ENCODE assay signal across 1 cellular context in genomic region chr3:194536883-194537637, GRCh38.
A peak's percentile ranks its signal among the peaks of the same experiment; 100 is the strongest.
TF ChIP-seq lines count a peak whose summit lies in the region.

No MANE protein-coding gene starts in this region.

TF ChIP-seq in HepG2, 621 proteins besides CTCF, POLR2A, EP300 and RAD21 (continued from another document and continues in another):
- TF ChIP-seq TFE3 (CRISPR knock-in tag; IDR thresholded peaks at IDR 0.05) (no peak), ZNF143 (CRISPR knock-in tag; IDR thresholded peaks at IDR 0.05) (0 out of 2 replicates have a peak, but pooled peaks have one; percentile 13), ESRRA (CRISPR knock-in tag; IDR thresholded peaks at IDR 0.05; ENCODE audit: low read depth) (peak; percentile 35; the same call in 1 of the 2 replicates), ZNF614 (CRISPR knock-in tag; IDR thresholded peaks at IDR 0.05; ENCODE audit: borderline replicate concordance) (peak; percentile 63; the same call in 1 of the 2 replicates), ZBTB37 (CRISPR knock-in tag; IDR thresholded peaks at IDR 0.05) (peak; percentile 37; the same call in 1 of the 2 replicates), ZNF644 (CRISPR knock-in tag; IDR thresholded peaks at IDR 0.05; ENCODE audit: low read depth) (peak; percentile 35; the same call in 1 of the 2 replicates), IKZF5 (CRISPR knock-in tag; IDR thresholded peaks at IDR 0.05) (0 out of 2 replicates have a peak, but pooled peaks have one; percentile 53), KDM3A (CRISPR knock-in tag; IDR thresholded peaks at IDR 0.05; ENCODE audit: low read depth) (peak; percentile 46; the same call in 1 of the 2 replicates), KDM6A (CRISPR knock-in tag; IDR thresholded peaks at IDR 0.05; ENCODE audit: low read depth) (peak; percentile 76), ELK4 (CRISPR knock-in tag; IDR thresholded peaks at IDR 0.05; ENCODE audit: borderline replicate concordance) (no peak), GATAD1 (CRISPR knock-in tag; IDR thresholded peaks at IDR 0.05) (peak; percentile 9; the same call in 1 of the 2 replicates), KAT8 (CRISPR knock-in tag; IDR thresholded peaks at IDR 0.05) (peak; percentile 53; the same call in 1 of the 2 replicates), HDAC2 (CRISPR knock-in tag; IDR thresholded peaks at IDR 0.05) (peak; percentile 51; the same call in 1 of the 2 replicates), ZNF556 (CRISPR knock-in tag; IDR thresholded peaks at IDR 0.05; ENCODE audit: borderline replicate concordance) (no peak), TBX2 (CRISPR knock-in tag; IDR thresholded peaks at IDR 0.05; ENCODE audit: borderline replicate concordance) (0 out of 2 replicates have a peak, but pooled peaks have one; percentile 11), JARID2 (CRISPR knock-in tag; IDR thresholded peaks at IDR 0.05; ENCODE audit: insufficient replicate concordance) (no peak), ZHX1 (CRISPR knock-in tag; IDR thresholded peaks at IDR 0.05; ENCODE audit: low read depth) (0 out of 2 replicates have a peak, but pooled peaks have one; percentile 17), YY1 (IDR thresholded peaks at IDR 0.05; ENCODE audit: insufficient read depth, insufficient replicate concordance, low read depth, low read length) (no peak), RNF2 (conservative IDR thresholded peaks at IDR 0.05; ENCODE audit: low read depth) (no peak), TFDP2 (CRISPR knock-in tag; IDR thresholded peaks at IDR 0.05) (no peak), CC2D1A (CRISPR knock-in tag; IDR thresholded peaks at IDR 0.05) (no peak), ZGPAT (CRISPR knock-in tag; IDR thresholded peaks at IDR 0.05) (peak; percentile 60), RFX1 (IDR thresholded peaks at IDR 0.05) (no peak), ZNF430 (CRISPR knock-in tag; IDR thresholded peaks at IDR 0.05) (0 out of 2 replicates have a peak, but pooled peaks have one; percentile 20), IRF9 (CRISPR knock-in tag; IDR thresholded peaks at IDR 0.05; ENCODE audit: borderline replicate concordance) (no peak), CBX2 (IDR thresholded peaks at IDR 0.05; ENCODE audit: low read depth, low read length) (no peak), CBX2 (CRISPR knock-in tag; IDR thresholded peaks at IDR 0.05; ENCODE audit: low read depth) (no peak), ZBTB40 (IDR thresholded peaks at IDR 0.05) (no peak), ZBTB40 (CRISPR knock-in tag; IDR thresholded peaks at IDR 0.05) (no peak)
